Comparison of ENCODE assay signal across 1 cellular context in the genomic region with DNA sequence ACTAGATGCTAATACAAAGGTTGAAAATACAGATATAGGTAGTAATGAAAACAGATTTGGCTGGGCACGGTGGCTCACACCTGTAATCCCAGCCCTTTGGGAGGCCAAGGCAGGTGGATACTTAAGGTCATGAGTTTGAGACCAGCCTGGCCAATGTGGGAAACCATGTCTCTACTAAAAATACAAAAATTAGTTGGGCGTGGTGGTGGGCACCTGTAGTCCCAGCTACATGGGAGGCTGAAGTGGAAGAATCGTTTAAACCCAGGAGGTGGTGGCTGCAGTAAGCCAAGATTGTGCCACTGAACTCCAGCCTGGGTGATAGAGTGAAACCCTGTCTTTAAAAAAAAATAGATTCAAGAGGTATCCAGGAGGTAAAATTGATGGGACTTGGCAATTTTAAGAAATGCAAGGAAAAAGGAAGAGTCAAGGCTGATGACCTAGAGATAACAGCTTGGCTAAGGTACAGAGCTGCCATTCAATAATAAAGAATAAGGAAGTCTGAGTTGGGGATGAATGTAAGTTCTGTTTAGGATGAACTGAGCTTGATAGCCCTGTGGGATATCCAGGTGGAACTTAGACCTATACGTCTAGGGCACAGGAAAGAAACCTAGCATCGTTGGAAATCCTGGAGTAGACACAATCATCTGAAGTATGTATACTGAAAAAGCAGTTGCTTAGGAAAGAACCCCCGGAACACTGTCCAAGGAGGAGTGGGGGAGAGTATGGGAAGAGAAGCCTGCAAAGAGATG.
TF ChIP-seq lines count a peak whose summit lies in the region.

No MANE protein-coding gene starts in this region.

TF ChIP-seq in K562, 482 proteins besides CTCF, POLR2A, EP300 and RAD21:
- 0 out of 2 replicates have a peak, but pooled peaks have one; percentile 7 for TF ChIP-seq CHD2 (IDR thresholded peaks at IDR 0.05; ENCODE audit: low read depth, low read length)
- TF ChIP-seq TAF1 (IDR thresholded peaks at IDR 0.05; ENCODE audit: control insufficient read depth, extremely low read depth, insufficient read depth, low read length, severe bottlenecking), result no peak
- TF ChIP-seq, protein P1, sequence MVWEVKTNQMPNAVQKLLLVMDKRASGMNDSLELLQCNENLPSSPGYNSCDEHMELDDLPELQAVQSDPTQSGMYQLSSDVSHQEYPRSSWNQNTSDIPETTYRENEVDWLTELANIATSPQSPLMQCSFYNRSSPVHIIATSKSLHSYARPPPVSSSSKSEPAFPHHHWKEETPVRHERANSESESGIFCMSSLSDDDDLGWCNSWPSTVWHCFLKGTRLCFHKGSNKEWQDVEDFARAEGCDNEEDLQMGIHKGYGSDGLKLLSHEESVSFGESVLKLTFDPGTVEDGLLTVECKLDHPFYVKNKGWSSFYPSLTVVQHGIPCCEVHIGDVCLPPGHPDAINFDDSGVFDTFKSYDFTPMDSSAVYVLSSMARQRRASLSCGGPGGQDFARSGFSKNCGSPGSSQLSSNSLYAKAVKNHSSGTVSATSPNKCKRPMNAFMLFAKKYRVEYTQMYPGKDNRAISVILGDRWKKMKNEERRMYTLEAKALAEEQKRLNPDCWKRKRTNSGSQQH (CRISPR knock-in tag; IDR thresholded peaks at IDR 0.05), result no peak
- TF ChIP-seq, protein P2, sequence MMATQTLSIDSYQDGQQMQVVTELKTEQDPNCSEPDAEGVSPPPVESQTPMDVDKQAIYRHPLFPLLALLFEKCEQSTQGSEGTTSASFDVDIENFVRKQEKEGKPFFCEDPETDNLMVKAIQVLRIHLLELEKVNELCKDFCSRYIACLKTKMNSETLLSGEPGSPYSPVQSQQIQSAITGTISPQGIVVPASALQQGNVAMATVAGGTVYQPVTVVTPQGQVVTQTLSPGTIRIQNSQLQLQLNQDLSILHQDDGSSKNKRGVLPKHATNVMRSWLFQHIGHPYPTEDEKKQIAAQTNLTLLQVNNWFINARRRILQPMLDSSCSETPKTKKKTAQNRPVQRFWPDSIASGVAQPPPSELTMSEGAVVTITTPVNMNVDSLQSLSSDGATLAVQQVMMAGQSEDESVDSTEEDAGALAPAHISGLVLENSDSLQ (IDR thresholded peaks at IDR 0.05), result peak; percentile 52; the same call in 1 of the 2 replicates
- 0 out of 2 replicates have a peak, but pooled peaks have one; percentile 21 for TF ChIP-seq MXI1 (IDR thresholded peaks at IDR 0.05; ENCODE audit: low read depth, low read length)
- TF ChIP-seq ELF2 (CRISPR knock-in tag; IDR thresholded peaks at IDR 0.05), result 0 out of 2 replicates have a peak, but pooled peaks have one; percentile 29
